In genomic region chr4:17584502-17585213, GRCh38 we compare ENCODE assay signal across 22 cellular contexts.
"Had no signal": no experiment of that assay in that cellular context is flagged by ENCODE, and none has a peak within 500 bp of the region (broad histone marks: within the 10 kb centered on the region; RNA-seq: fewer than 3 reads in every experiment).

No MANE protein-coding gene starts in this region.

- H3K4me1 ChIP-seq: body of pancreas had no signal

- H3K9me3 Mint-ChIP-seq: activated B cell treated with CpG ODN at 0.5 μM for 24 hours; activated CD4-positive, alpha-beta T cell treated with anti-CD3 and anti-CD28 coated beads, Interleukin-2, amount 10 ng/mL, durations not matched to agents 24 days and 14 days; activated T-cell treated with anti-CD3 and anti-CD28 coated beads, Interleukin-2, amount 50 U/mL, for 72 hours; central memory CD8-positive, alpha-beta T cell; T-helper 1 cell treated with Interleukin-12 subunit alpha and Interleukin-12 subunit beta and Interleukin-4 antibody, amounts not matched to agents 30 μg/mL and 1 μg/mL, for 36 hours had no signal

- H3K4me3 Mint-ChIP-seq: activated B cell treated with CpG ODN at 0.5 μM for 24 hours; activated CD4-positive, alpha-beta T cell treated with anti-CD3 and anti-CD28 coated beads, Interleukin-2, amount 10 ng/mL, durations not matched to agents 24 days and 14 days; activated naive CD8-positive, alpha-beta T cell; activated T-cell treated with anti-CD3 and anti-CD28 coated beads, Interleukin-2, amount 50 U/mL, for 72 hours; central memory CD8-positive, alpha-beta T cell; T-helper 1 cell treated with Interleukin-12 subunit alpha and Interleukin-12 subunit beta and Interleukin-4 antibody, amounts not matched to agents 30 μg/mL and 1 μg/mL, for 36 hours had no signal

- H3K27me3 ChIP-seq: body of pancreas, ovary, sigmoid colon, spleen, stomach, upper lobe of right lung had no signal

- ATAC-seq: activated T-cell treated with anti-CD3 and anti-CD28 coated beads, Interleukin-2, amount 50 U/mL, for 72 hours; body of pancreas; left cardiac atrium; lower lobe of right lung; upper lobe of right lung had no signal

- H3K36me3 ChIP-seq: ovary had no signal

- H3K27me3 Mint-ChIP-seq: activated B cell treated with CpG ODN at 0.5 μM for 24 hours; activated CD4-positive, alpha-beta T cell treated with anti-CD3 and anti-CD28 coated beads, Interleukin-2, amount 10 ng/mL, durations not matched to agents 24 days and 14 days; activated naive CD8-positive, alpha-beta T cell; central memory CD8-positive, alpha-beta T cell had no signal

- H3K4me3 ChIP-seq: body of pancreas, lower lobe of right lung, ovary, sigmoid colon, spleen, stomach, thoracic aorta, upper lobe of right lung had no signal

- H3K27ac Mint-ChIP-seq: activated B cell treated with CpG ODN at 0.5 μM for 24 hours; activated CD4-positive, alpha-beta T cell treated with anti-CD3 and anti-CD28 coated beads, Interleukin-2, amount 10 ng/mL, durations not matched to agents 24 days and 14 days; activated naive CD8-positive, alpha-beta T cell; activated T-cell treated with anti-CD3 and anti-CD28 coated beads, Interleukin-2, amount 50 U/mL, for 72 hours; T-helper 1 cell treated with Interleukin-12 subunit alpha and Interleukin-12 subunit beta and Interleukin-4 antibody, amounts not matched to agents 30 μg/mL and 1 μg/mL, for 36 hours had no signal

- H3K4me1 Mint-ChIP-seq: central memory CD8-positive, alpha-beta T cell had no signal

- H3K9me3 ChIP-seq: body of pancreas, lower lobe of right lung, ovary, sigmoid colon, spleen, stomach, thoracic aorta, upper lobe of right lung had no signal

- DNase-seq: activated B cell treated with CpG ODN at 0.5 μM for 24 hours; activated CD4-positive, alpha-beta T cell treated with anti-CD3 and anti-CD28 coated beads, Interleukin-2, amount 10 ng/mL, durations not matched to agents 24 days and 14 days; activated CD8-positive, alpha-beta memory T cell treated with anti-CD3 and anti-CD28 coated beads, Interleukin-2, amount 50 U/mL, for 48 hours; activated gamma-delta T cell treated with Interleukin-2 at 50 U/mL for 16 hours; activated T-cell treated with anti-CD3 and anti-CD28 coated beads, Interleukin-2, amount 50 U/mL, for 72 hours; amniotic stem cell; body of pancreas; cortex of kidney; effector CD8-positive, alpha-beta T cell; foreskin fibroblast; left cardiac atrium; lower lobe of right lung; midbrain; ovary; sigmoid colon; spleen; stomach; upper lobe of right lung had no signal

- H3K27ac ChIP-seq: body of pancreas, lower lobe of right lung, ovary, sigmoid colon, stomach, thoracic aorta, upper lobe of right lung had no signal
